ENCODE assay signal across 24 cellular contexts in the genomic region with DNA sequence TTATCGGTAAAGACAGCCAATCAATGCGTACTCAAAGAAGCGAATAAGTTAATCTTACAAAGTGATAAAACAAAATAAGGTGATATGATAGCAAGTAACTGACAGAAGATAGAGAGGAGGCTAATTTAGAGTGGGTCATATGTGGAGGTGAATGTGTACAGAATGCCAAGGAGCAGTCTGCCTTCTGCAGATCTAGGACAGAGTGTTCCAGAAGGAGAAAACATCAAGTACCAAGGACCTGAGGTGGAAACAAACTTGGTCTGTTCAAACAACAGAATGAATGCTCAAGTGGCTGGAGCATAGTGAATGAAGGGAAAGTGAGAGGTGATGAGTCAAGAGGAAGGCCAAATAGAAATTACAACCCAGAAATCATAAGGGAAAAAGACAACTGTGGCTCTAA.
"Had no signal": no experiment of that assay in that cellular context is flagged by ENCODE, and none has a peak within 500 bp of the region (broad histone marks: within the 10 kb centered on the region; RNA-seq: fewer than 3 reads in every experiment).

No MANE protein-coding gene starts in this region.

- DNase-seq: dorsolateral prefrontal cortex; effector CD4-positive, alpha-beta T cell; effector memory CD4-positive, alpha-beta T cell; heart left ventricle; hypothalamus; immature natural killer cell; islet precursor cell; kidney; kidney glomerular epithelial cell; left colon; left ventricle myocardium superior; mesendoderm; midbrain had no signal

- H3K36me3 Mint-ChIP-seq: immature natural killer cell, memory B cell had no signal

- FAIRE-seq: colon, endothelial cell of umbilical vein, frontal cortex, kidney had no signal

- H3K27ac ChIP-seq: coronary artery, dorsolateral prefrontal cortex, esophagus muscularis mucosa, foreskin keratinocyte, gastroesophageal sphincter, heart left ventricle, hepatocyte had no signal

- H3K9me3 ChIP-seq: esophagus muscularis mucosa, gastroesophageal sphincter, heart left ventricle had no signal

- H3K27ac Mint-ChIP-seq: immature natural killer cell, memory B cell had no signal

- H3K4me1 ChIP-seq: esophagus muscularis mucosa, foreskin keratinocyte, gastroesophageal sphincter, heart left ventricle had no signal

- H3K27me3 ChIP-seq: dorsolateral prefrontal cortex, esophagus muscularis mucosa, foreskin keratinocyte, gastroesophageal sphincter, heart left ventricle, hepatocyte had no signal

- H3K4me3 ChIP-seq: coronary artery, dorsolateral prefrontal cortex, esophagus muscularis mucosa, gastroesophageal sphincter, heart left ventricle, hepatocyte, lung had no signal

- H3K4me3 Mint-ChIP-seq: immature natural killer cell, memory B cell had no signal

- ATAC-seq: foreskin keratinocyte, gastroesophageal sphincter, heart left ventricle, left lobe of liver, left ventricle myocardium superior had no signal

- H3K36me3 ChIP-seq: esophagus muscularis mucosa, gastroesophageal sphincter, heart left ventricle had no signal

- H3K4me1 Mint-ChIP-seq: immature natural killer cell, memory B cell had no signal
